In genomic region chr7:112546723-112547513, GRCh38 we compare ENCODE assay signal across 1 cellular context.
TF ChIP-seq lines count a peak whose summit lies in the region.

No MANE protein-coding gene starts in this region.

TF ChIP-seq in K562, 482 proteins besides CTCF, POLR2A, EP300 and RAD21 (continued from another document):
- TF ChIP-seq CHD7 (IDR thresholded peaks at IDR 0.05; ENCODE audit: low read depth, low read length): no peak
- TF ChIP-seq YY1 (IDR thresholded peaks at IDR 0.05; ENCODE audit: borderline replicate concordance in 1 of 3, control insufficient read depth in 1 of 3, extremely low read depth in 1 of 3, insufficient read depth in 3 of 3, insufficient read length in 1 of 3, insufficient replicate concordance in 2 of 3, low read depth in 1 of 3, low read length in 2 of 3): peak in 1 of 3 experiments; percentile 25
- no peak for TF ChIP-seq TSC22D4 (tag; IDR thresholded peaks at IDR 0.05)
- TF ChIP-seq, protein P1, sequence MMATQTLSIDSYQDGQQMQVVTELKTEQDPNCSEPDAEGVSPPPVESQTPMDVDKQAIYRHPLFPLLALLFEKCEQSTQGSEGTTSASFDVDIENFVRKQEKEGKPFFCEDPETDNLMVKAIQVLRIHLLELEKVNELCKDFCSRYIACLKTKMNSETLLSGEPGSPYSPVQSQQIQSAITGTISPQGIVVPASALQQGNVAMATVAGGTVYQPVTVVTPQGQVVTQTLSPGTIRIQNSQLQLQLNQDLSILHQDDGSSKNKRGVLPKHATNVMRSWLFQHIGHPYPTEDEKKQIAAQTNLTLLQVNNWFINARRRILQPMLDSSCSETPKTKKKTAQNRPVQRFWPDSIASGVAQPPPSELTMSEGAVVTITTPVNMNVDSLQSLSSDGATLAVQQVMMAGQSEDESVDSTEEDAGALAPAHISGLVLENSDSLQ (IDR thresholded peaks at IDR 0.05): no peak
- TF ChIP-seq SMC3 (conservative IDR thresholded peaks at IDR 0.05; ENCODE audit: insufficient read depth, low read depth, low read length): peak; percentile 44; the same call in 1 of the 2 replicates
- TF ChIP-seq XRCC3 (IDR thresholded peaks at IDR 0.05): no peak
TF ChIP-seq in K562: peak in this region for 2.
